In genomic region chrX:28133763-28134162, GRCh38 we compare ENCODE assay signal across 25 cellular contexts.
DNase-seq lines count a peak whose midpoint lies in the region; ATAC-seq, FAIRE-seq and TF ChIP-seq lines count a peak whose summit lies in the region.
"Had no signal": no experiment of that assay in that cellular context is flagged by ENCODE, and none has a peak within 500 bp of the region (broad histone marks: within the 10 kb centered on the region; RNA-seq: fewer than 3 reads in every experiment).

No MANE protein-coding gene starts in this region.

- H3K27ac ChIP-seq in astrocyte (ENCODE audit: low read depth, low read length) = no peak overlapping the region
- H3K27ac ChIP-seq: BLaER1, Peyer's patch, SK-N-MC had no signal

- H3K79me2 ChIP-seq in astrocyte (ENCODE audit: insufficient read depth, low read length) = no peaks in the 10 kb centered on the region

- FAIRE-seq in HTR-8/SVneo (lab: Jason Lieb, UNC) (peak; percentile 62), astrocyte (lab: Jason Lieb, UNC) (peak; percentile 67)
- FAIRE-seq: A204.1 had no signal

- no peak overlapping the region for H2AFZ ChIP-seq in astrocyte (ENCODE audit: low read depth, low read length)

- no peak for TF ChIP-seq CTCF in astrocyte (IDR thresholded peaks at IDR 0.05; ENCODE audit: insufficient read depth, low read depth, low read length)

- H3K36me3 ChIP-seq in astrocyte (ENCODE audit: insufficient read depth, low read length) = no peaks in the 10 kb centered on the region
- H3K36me3 ChIP-seq: BLaER1, Peyer's patch had no signal

- no peaks in the 10 kb centered on the region for H3K27me3 Mint-ChIP-seq in astrocyte (ENCODE audit: low read depth, unreplicated experiment)
- H3K27me3 Mint-ChIP-seq: CD4-positive, CD25-positive, alpha-beta regulatory T cell had no signal

- no peak overlapping the region for H3K4me2 ChIP-seq in astrocyte (ENCODE audit: low read length)
- H3K4me2 ChIP-seq: BLaER1 had no signal

- no peaks in the 10 kb centered on the region for H3K9me3 Mint-ChIP-seq in astrocyte (ENCODE audit: unreplicated experiment)

- peak; percentile 44 for ATAC-seq in GM18511 (IDR thresholded peaks at IDR 0.05; ENCODE audit: unreplicated experiment)
- ATAC-seq in HG03457 (IDR thresholded peaks at IDR 0.05; ENCODE audit: unreplicated experiment) = no peak

- H3K9me3 ChIP-seq in astrocyte (ENCODE audit: insufficient read depth, low read depth, low read length) = no peaks in the 10 kb centered on the region
- H3K9me3 ChIP-seq: Peyer's patch had no signal

- H3K4me1 Mint-ChIP-seq in astrocyte (ENCODE audit: low read depth, unreplicated experiment) = no peaks in the 10 kb centered on the region
- H3K4me1 Mint-ChIP-seq: CD4-positive, CD25-positive, alpha-beta regulatory T cell had no signal

- H3K4me3 Mint-ChIP-seq in astrocyte (ENCODE audit: unreplicated experiment) = no peak overlapping the region
- H3K4me3 Mint-ChIP-seq: CD4-positive, CD25-positive, alpha-beta regulatory T cell had no signal

- no peaks in the 10 kb centered on the region for H4K20me1 ChIP-seq in astrocyte (ENCODE audit: insufficient read depth, low read length)
- H4K20me1 ChIP-seq: BLaER1 had no signal

- DNase-seq in HTR-8/SVneo (ENCODE audit: insufficient read length, low spot score) = no peak
- DNase-seq in astrocyte (ENCODE audit: low read depth) = no peak
- peak; percentile 19 for DNase-seq in pulmonary artery endothelial cell (ENCODE audit: low read depth, low spot score)
- no peak for DNase-seq in NCI-H82 treated with DMSO at 0.1 percent for 48 hours (lab: John Stamatoyannopoulos, UW; ENCODE audit: unreplicated experiment)
- no peak for DNase-seq in activated T-cell treated with anti-CD3 and anti-CD28 coated beads, Interleukin-2, amount 50 U/mL, for 1 hour
- DNase-seq: CD4-positive, CD25-positive, alpha-beta regulatory T cell; DMS153; DND-41; H7; Kasumi-1; MV-4-11; NCI-H1105; NCI-H1436 treated with DMSO at 0.1 percent for 48 hours; NCI-H1930; NCI-H2107; NCI-H446 treated with DMSO at 0.1 percent for 48 hours; NCI-H526; OCI-M1; Peyer's patch; SHP77 treated with DMSO at 0.1 percent for 48 hours had no signal

- H3K4me1 ChIP-seq in astrocyte (ENCODE audit: insufficient read depth, low read length) = peaks cover 8% of the 10 kb centered on the region
- H3K4me1 ChIP-seq: BLaER1, Peyer's patch had no signal

- no peak overlapping the region for H3K9ac ChIP-seq in astrocyte (ENCODE audit: low read length)
- H3K9ac ChIP-seq: BLaER1 had no signal

- no peaks in the 10 kb centered on the region for H3K27me3 ChIP-seq in astrocyte (ENCODE audit: insufficient read depth, low read length)
- H3K27me3 ChIP-seq: Peyer's patch had no signal

- H3K4me3 ChIP-seq in astrocyte (ENCODE audit: insufficient read depth, low read depth, low read length) = no peak overlapping the region
- H3K4me3 ChIP-seq: BLaER1, Peyer's patch, SK-N-MC had no signal

- H3K36me3 Mint-ChIP-seq in astrocyte (ENCODE audit: low read depth, unreplicated experiment) = no peaks in the 10 kb centered on the region
- H3K36me3 Mint-ChIP-seq: CD4-positive, CD25-positive, alpha-beta regulatory T cell had no signal

- no peak overlapping the region for H3K27ac Mint-ChIP-seq in astrocyte (ENCODE audit: unreplicated experiment)
- H3K27ac Mint-ChIP-seq: CD4-positive, CD25-positive, alpha-beta regulatory T cell had no signal
